In genomic region chr19:42335971-42336370, GRCh38 we compare ENCODE assay signal across 22 cellular contexts. TPM values are rescaled to one million over a fixed set of nuclear protein-coding genes. Genes with fewer than 3 reads are reported as not detected.
DNase-seq lines count a peak whose midpoint lies in the region; ATAC-seq and TF ChIP-seq lines count a peak whose summit lies in the region.
"Had no signal": no experiment of that assay in that cellular context is flagged by ENCODE, and none has a peak within 500 bp of the region (broad histone marks: within the 10 kb centered on the region; RNA-seq: fewer than 3 reads in every experiment).

No MANE protein-coding gene starts in this region.

- no peak overlapping the region for H3K14ac ChIP-seq in neuronal stem cell (ENCODE audit: low read length)

- H3K9me3 ChIP-seq in mammary epithelial cell (replicated peaks; ENCODE audit: insufficient read depth, low read length), result no peaks in the 10 kb centered on the region
- H3K9me3 ChIP-seq in RWPE2 (ENCODE audit: severe bottlenecking), result no peaks in the 10 kb centered on the region
- no peaks in the 10 kb centered on the region for H3K9me3 ChIP-seq in neuronal stem cell (replicated peaks in 1 of 2; ENCODE audit: control insufficient read depth in 2 of 2, insufficient read depth in 1 of 2, low read depth in 1 of 2, low read length in 2 of 2)
- H3K9me3 ChIP-seq: A549, BE2C, BLaER1, Caco-2 had no signal

- H3K36me3 Mint-ChIP-seq in MCF 10A (ENCODE audit: insufficient read depth, unreplicated experiment), result peaks cover 10% of the 10 kb centered on the region

- TF ChIP-seq CTCF in mammary epithelial cell (conservative IDR thresholded peaks at IDR 0.05 in 1 of 2, IDR thresholded peaks at IDR 0.05 in 1 of 2; ENCODE audit: extremely low read depth in 1 of 2, insufficient read depth in 1 of 2, low read depth in 1 of 2, low read length in 2 of 2) (no peak), MCF 10A (IDR thresholded peaks at IDR 0.05; ENCODE audit: unreplicated experiment) (no peak), RWPE2 (IDR thresholded peaks at IDR 0.05; ENCODE audit: poor library complexity, severe bottlenecking) (no peak)

- H3K18ac ChIP-seq in neuronal stem cell (ENCODE audit: low read length), result no peak overlapping the region

- no peaks in the 10 kb centered on the region for H3K4me1 ChIP-seq in mammary epithelial cell (ENCODE audit: insufficient read depth, low read length)
- no peaks in the 10 kb centered on the region for H3K4me1 ChIP-seq in RWPE2 (ENCODE audit: insufficient read depth, poor library complexity, severe bottlenecking)
- no peaks in the 10 kb centered on the region for H3K4me1 ChIP-seq in neuronal stem cell (ENCODE audit: control insufficient read depth in 2 of 2, insufficient read depth in 1 of 2, low read depth in 1 of 2, low read length in 2 of 2)
- H3K4me1 ChIP-seq: A549, BE2C, Caco-2 had no signal

- H3K4me2 ChIP-seq in mammary epithelial cell (ENCODE audit: insufficient read depth, low read depth, low read length) (no peak overlapping the region), neuronal stem cell (ENCODE audit: insufficient read depth, low read length, poor library complexity, severe bottlenecking) (no peak overlapping the region)
- H3K4me2 ChIP-seq: A549, BLaER1 had no signal

- H3K27ac ChIP-seq in mammary epithelial cell (ENCODE audit: insufficient read depth, low read depth, low read length), result no peak overlapping the region
- no peak overlapping the region for H3K27ac ChIP-seq in RWPE2 (ENCODE audit: poor library complexity, severe bottlenecking)
- H3K27ac ChIP-seq in neuronal stem cell (replicated peaks; ENCODE audit: low read length), result no peak overlapping the region
- H3K27ac ChIP-seq: 22Rv1, A549, BLaER1 had no signal

- no peaks in the 10 kb centered on the region for H3K9me3 Mint-ChIP-seq in MCF 10A (ENCODE audit: unreplicated experiment)
- H3K9me3 Mint-ChIP-seq: CD14-positive monocyte; CD4-positive, CD25-positive, alpha-beta regulatory T cell; CD8-positive, alpha-beta T cell had no signal

- no peaks in the 10 kb centered on the region for H3K27me3 Mint-ChIP-seq in MCF 10A (ENCODE audit: insufficient read depth, unreplicated experiment)
- H3K27me3 Mint-ChIP-seq: CD4-positive, CD25-positive, alpha-beta regulatory T cell had no signal

- H4K20me1 ChIP-seq in mammary epithelial cell (ENCODE audit: insufficient read depth, low read length), result no peaks in the 10 kb centered on the region

- DNase-seq in mammary epithelial cell (no peak), MCF 10A (ENCODE audit: unreplicated experiment) (no peak), RWPE2 (ENCODE audit: low spot score) (peak; percentile 54), neuronal stem cell (ENCODE audit: low spot score) (no peak), GM03348 (ENCODE audit: low spot score) (no peak), NCI-H526 treated with DMSO at 0.1 percent for 48 hours (lab: John Stamatoyannopoulos, UW) (no peak), activated gamma-delta T cell treated with Interleukin-2 at 50 U/mL for 16 hours (no peak)
- DNase-seq: ACHN; BE2C; C1 segment of cervical spinal cord; Caco-2; Calu3; CD4-positive, CD25-positive, alpha-beta regulatory T cell; CD8-positive, alpha-beta T cell; DMS79 treated with DMSO at 0.1 percent for 48 hours had no signal

- no peak overlapping the region for H2BK5ac ChIP-seq in neuronal stem cell (ENCODE audit: low read length)

- BruUV-seq in mammary epithelial cell (replicated peaks; lab: Mats Ljungman, UMichigan) (TSS peak; percentile 58), MCF 10A (replicated peaks; lab: Mats Ljungman, UMichigan) (no TSS peak)

- H3K9ac ChIP-seq in mammary epithelial cell (ENCODE audit: insufficient read depth, low read length) (no peak overlapping the region), neuronal stem cell (ENCODE audit: low read depth, low read length, poor library complexity) (no peak overlapping the region)

- no peaks in the 10 kb centered on the region for H3K79me2 ChIP-seq in mammary epithelial cell (ENCODE audit: insufficient read depth, low read length)

- H3K4me1 Mint-ChIP-seq in MCF 10A (ENCODE audit: insufficient read depth, unreplicated experiment), result no peaks in the 10 kb centered on the region
- H3K4me1 Mint-ChIP-seq: CD14-positive monocyte had no signal

- no peak overlapping the region for H3K23ac ChIP-seq in neuronal stem cell (ENCODE audit: low read depth, low read length, poor library complexity)

- no peak overlapping the region for H2BK120ac ChIP-seq in neuronal stem cell (ENCODE audit: low read depth, low read length)

- peaks cover 12% of the 10 kb centered on the region for H3K79me1 ChIP-seq in neuronal stem cell (ENCODE audit: low read depth, low read length)

- POLR2A ChIA-PET in MCF 10A (lab: Yijun Ruan, JAX), result interaction anchor here (0.6 kb wide), 1 partner anchor 12 kb away, joined by 3 read pairs; no protein-coding TSS in a partner anchor

- H3K4me3 Mint-ChIP-seq in MCF 10A (ENCODE audit: unreplicated experiment), result no peak overlapping the region
- H3K4me3 Mint-ChIP-seq: CD14-positive monocyte; CD8-positive, alpha-beta T cell had no signal

- no peak overlapping the region for H4K91ac ChIP-seq in neuronal stem cell (ENCODE audit: low read depth, low read length, poor library complexity)

- H3K4ac ChIP-seq in neuronal stem cell (ENCODE audit: low read length), result no peak overlapping the region

- H2BK12ac ChIP-seq in neuronal stem cell (ENCODE audit: low read length), result no peak overlapping the region

- dilution Hi-C loops in mammary epithelial cell (cut with HindIII; ENCODE audit: low sequenced_read_pairs), result no loop called here

- H3K4me3 ChIP-seq in mammary epithelial cell (replicated peaks in 1 of 3; ENCODE audit: insufficient read depth in 1 of 3, low read depth in 2 of 3, low read length in 3 of 3) (no peak overlapping the region), RWPE2 (ENCODE audit: severe bottlenecking) (no peak overlapping the region), neuronal stem cell (ENCODE audit: low read length in 2 of 2) (no peak overlapping the region)
- H3K4me3 ChIP-seq: A549, BLaER1, GM12878 had no signal

- no peaks in the 10 kb centered on the region for H3K36me3 ChIP-seq in mammary epithelial cell (ENCODE audit: insufficient read depth, low read length)
- peaks cover 8% of the 10 kb centered on the region for H3K36me3 ChIP-seq in RWPE2 (ENCODE audit: low read depth)
- H3K36me3 ChIP-seq in neuronal stem cell (replicated peaks in 1 of 2; ENCODE audit: control insufficient read depth in 2 of 2, insufficient read depth in 2 of 2, low read length in 2 of 2), result peaks cover 7 to 48% of the 10 kb centered on the region in 2 donors

- H3K27me3 ChIP-seq in mammary epithelial cell (ENCODE audit: insufficient read depth, low read length) (no peaks in the 10 kb centered on the region), RWPE2 (ENCODE audit: insufficient read depth, poor library complexity, severe bottlenecking) (no peaks in the 10 kb centered on the region), neuronal stem cell (ENCODE audit: control insufficient read depth in 3 of 3, insufficient read depth in 3 of 3, low read depth in 1 of 3, low read length in 3 of 3) (no peaks in the 10 kb centered on the region)
- H3K27me3 ChIP-seq: BE2C, BLaER1 had no signal

- H3K27ac Mint-ChIP-seq in MCF 10A (ENCODE audit: low read depth, unreplicated experiment), result no peak overlapping the region
- H3K27ac Mint-ChIP-seq: CD14-positive monocyte; CD4-positive, CD25-positive, alpha-beta regulatory T cell; CD8-positive, alpha-beta T cell had no signal

- CTCF ChIA-PET in mammary epithelial cell (lab: Charles Lee; ENCODE audit: low non-redundant PET) (no interaction called here), MCF 10A (lab: Yijun Ruan, JAX) (no interaction called here)

- peak overlapping the region; percentile 9 for H2AK5ac ChIP-seq in neuronal stem cell (ENCODE audit: low read depth, low read length)

- in situ Hi-C loops in mammary epithelial cell (cut with MboI; ENCODE audit: low sequenced_read_pairs in 2 of 2), result no loop called here

- 94% methylated on average over 14 of the region's 19 CpGs for WGBS in mammary epithelial cell (ENCODE audit: low coverage, missing lambda C conversion rate)
- no CpG with 5 or more reads among the region's 19 CpGs for WGBS in neuronal stem cell (ENCODE audit: extremely low coverage in 2 of 2, insufficient read length in 2 of 2, insufficient replicate concordance in 1 of 2), 2 donors

- intact Hi-C loops in mammary epithelial cell (cut with micrococcal nuclease), result no loop called here
- intact Hi-C loops in MCF 10A (cut with micrococcal nuclease), result no loop called here

- no peak overlapping the region for H2BK15ac ChIP-seq in neuronal stem cell (ENCODE audit: low read length)

- ATAC-seq in RWPE2 (ENCODE audit: low read depth), result no peak
- ATAC-seq: CD8-positive, alpha-beta T cell; GM12878 had no signal

- H4K8ac ChIP-seq in neuronal stem cell (ENCODE audit: low read depth, low read length), result no peak overlapping the region

- H2AFZ ChIP-seq in mammary epithelial cell (ENCODE audit: low read depth, low read length) (no peak overlapping the region), neuronal stem cell (ENCODE audit: low read length) (no peak overlapping the region)

RNA-seq across cellular contexts. Expression of gene MEGF8, which starts 10.5 kb away (rescaled TPM):
- total RNA-seq in mammary epithelial cell (10 to 100 TPM; 16.6 to 29.3 TPM), MCF 10A (2022) (13.0 and 20.6 TPM in 2 replicates)
- polyA plus RNA-seq in mammary epithelial cell, result 7.2 TPM
- polyA minus RNA-seq in mammary epithelial cell, result 7.1 TPM
- 11.4 TPM for polyA plus RNA-seq in neuronal stem cell (2013, experiment 1 of 2)
- 12.1 TPM for polyA plus RNA-seq in neuronal stem cell (2013, experiment 2 of 2)

RNA-seq across cellular contexts. Expression of gene TMEM145, which starts 22.9 kb away (rescaled TPM):
- total RNA-seq in mammary epithelial cell (under 1 TPM in 1 of 2 donors, not detected in 1; 0.21 TPM), MCF 10A (2022) (not detected in 2 replicates)
- polyA plus RNA-seq in mammary epithelial cell, result 0.03 TPM
- polyA minus RNA-seq in mammary epithelial cell, result not detected
- 0.61 TPM for polyA plus RNA-seq in neuronal stem cell (2013, experiment 1 of 2)
- polyA plus RNA-seq in neuronal stem cell (2013, experiment 2 of 2), result 0.79 TPM
- total RNA-seq: A172; CD4-positive, CD25-positive, alpha-beta regulatory T cell; CD8-positive, alpha-beta T cell had no signal
- polyA plus RNA-seq: AG04450; CD14-positive monocyte; CD4-positive, CD25-positive, alpha-beta regulatory T cell had no signal

RNA-seq across cellular contexts. Expression of gene PAFAH1B3, which starts 33.5 kb away (rescaled TPM):
- total RNA-seq in mammary epithelial cell, result 10 to 100 TPM; 32.7 to 57.9 TPM
- polyA plus RNA-seq in mammary epithelial cell, result 80.7 TPM
- 77.2 TPM for polyA minus RNA-seq in mammary epithelial cell
- 9.5 and 30.6 TPM in 2 replicates for total RNA-seq in MCF 10A (2022)
- 134 TPM for polyA plus RNA-seq in neuronal stem cell (2013, experiment 1 of 2)
- polyA plus RNA-seq in neuronal stem cell (2013, experiment 2 of 2), result 128 TPM

RNA-seq across cellular contexts. Expression of gene PRR19, which starts 34.0 kb away (rescaled TPM):
- total RNA-seq in mammary epithelial cell, result 1 to 10 TPM; 1.0 to 1.7 TPM
- 2.2 TPM for polyA plus RNA-seq in mammary epithelial cell
- 1.7 TPM for polyA minus RNA-seq in mammary epithelial cell
- 0.30 and 0.64 TPM in 2 replicates for total RNA-seq in MCF 10A (2022)
- 2.2 TPM for polyA plus RNA-seq in neuronal stem cell (2013, experiment 1 of 2)
- 2.0 TPM for polyA plus RNA-seq in neuronal stem cell (2013, experiment 2 of 2)
- total RNA-seq: CD4-positive, CD25-positive, alpha-beta regulatory T cell had no signal

RNA-seq across cellular contexts. Expression of gene CNFN, which starts 54.1 kb away (rescaled TPM):
- total RNA-seq in mammary epithelial cell (1 to 10 TPM in 1 of 2 donors, under 1 TPM in 1; 0.83 to 2.6 TPM), MCF 10A (2022) (0.89 and 1.6 TPM in 2 replicates)
- polyA plus RNA-seq in mammary epithelial cell, result 4.2 TPM
- not detected for polyA minus RNA-seq in mammary epithelial cell
- polyA plus RNA-seq in neuronal stem cell (2013, experiment 1 of 2), result 41.6 TPM
- 43.2 TPM for polyA plus RNA-seq in neuronal stem cell (2013, experiment 2 of 2)
- total RNA-seq: CD4-positive, CD25-positive, alpha-beta regulatory T cell; CD8-positive, alpha-beta T cell; GM12878 had no signal
